ENCODE assay signal across 8 cellular contexts in the genomic region with DNA sequence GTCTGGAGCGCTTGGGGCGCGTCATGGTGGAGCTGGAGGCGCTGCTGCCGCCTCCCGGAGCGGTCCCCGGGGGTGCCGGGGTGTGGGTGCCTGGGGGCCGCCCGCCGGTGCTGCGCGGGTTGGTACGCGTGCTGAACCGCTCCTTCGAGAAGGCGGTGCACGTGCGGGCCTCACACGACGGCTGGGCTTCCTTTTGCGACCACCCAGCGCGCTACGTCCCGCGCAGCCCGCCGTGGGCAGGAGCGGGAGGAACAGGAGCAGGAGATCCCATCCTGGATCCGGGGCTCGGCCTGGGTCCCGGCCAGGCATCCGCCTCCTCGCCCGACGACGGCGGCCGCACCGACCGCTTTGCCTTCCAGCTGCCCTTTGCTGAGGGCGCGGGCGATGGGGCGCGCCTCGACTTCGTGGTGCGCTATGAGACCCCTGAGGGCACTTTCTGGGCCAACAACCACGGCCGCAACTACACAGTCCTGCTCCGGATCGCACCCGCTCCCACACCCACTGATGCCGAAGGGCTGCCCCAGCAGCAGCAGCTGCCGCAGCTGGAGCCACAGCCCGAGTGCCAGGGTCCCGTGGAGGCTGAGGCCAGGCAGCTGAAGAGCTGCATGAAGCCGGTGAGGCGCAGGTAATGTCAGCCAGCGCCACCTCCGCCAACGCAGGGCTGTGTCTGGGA. TPM values are rescaled to one million over a fixed set of nuclear protein-coding genes. Genes with fewer than 3 reads are reported as not detected.
A peak's percentile ranks its signal among the peaks of the same experiment; 100 is the strongest.
DNase-seq lines count a peak whose midpoint lies in the region; ATAC-seq and TF ChIP-seq lines count a peak whose summit lies in the region.

No MANE protein-coding gene starts in this region.

- H3K36me3 ChIP-seq in mammary epithelial cell (ENCODE audit: insufficient read depth, low read length): no peaks in the 10 kb centered on the region
- H3K36me3 ChIP-seq in vagina: no peaks in the 10 kb centered on the region

- H3K9ac ChIP-seq in mammary epithelial cell (ENCODE audit: insufficient read depth, low read length): peak overlapping the region; percentile 32

- TF ChIP-seq POLR2A in vagina (IDR thresholded peaks at IDR 0.05): no peak

- H3K27me3 ChIP-seq in mammary epithelial cell (ENCODE audit: insufficient read depth, low read length) (no peaks in the 10 kb centered on the region), mononuclear cell (ENCODE audit: insufficient read depth, low read length) (no peaks in the 10 kb centered on the region), vagina (no peaks in the 10 kb centered on the region)

- no peak for TF ChIP-seq CTCF in mammary epithelial cell (conservative IDR thresholded peaks at IDR 0.05 in 1 of 2, IDR thresholded peaks at IDR 0.05 in 1 of 2; ENCODE audit: extremely low read depth in 1 of 2, insufficient read depth in 1 of 2, low read depth in 1 of 2, low read length in 2 of 2)
- no peak for TF ChIP-seq CTCF in vagina (IDR thresholded peaks at IDR 0.05)

- CTCF ChIA-PET in mammary epithelial cell (lab: Charles Lee; ENCODE audit: low non-redundant PET): no interaction called here

- H3K4me3 ChIP-seq in mammary epithelial cell (replicated peaks in 1 of 3; ENCODE audit: insufficient read depth in 1 of 3, low read depth in 2 of 3, low read length in 3 of 3) (peak overlapping the region; percentile 39 to 65 (median 58)), mononuclear cell (ENCODE audit: low read length) (peak overlapping the region; percentile 54), vagina (peak overlapping the region; percentile 62 to 73)

- H3K79me2 ChIP-seq in mammary epithelial cell (ENCODE audit: insufficient read depth, low read length): peaks cover 38% of the 10 kb centered on the region

- H3K4me2 ChIP-seq in mammary epithelial cell (ENCODE audit: insufficient read depth, low read depth, low read length): peak overlapping the region; percentile 94

- ATAC-seq in HG03457 (IDR thresholded peaks at IDR 0.05; ENCODE audit: unreplicated experiment) (no peak), GM21717 (IDR thresholded peaks at IDR 0.05; ENCODE audit: unreplicated experiment) (no peak)

- H3K9me3 Mint-ChIP-seq in activated naive CD4-positive, alpha-beta T cell treated with anti-CD3 and anti-CD28 coated beads, Interleukin-2, amount 50 U/mL, for 24 hours: no peaks in the 10 kb centered on the region

- intact Hi-C loops in mammary epithelial cell (cut with micrococcal nuclease): no loop called here
- intact Hi-C loops in vagina (cut with DNase I): no loop called here

- peak overlapping the region; percentile 80 for H3K4me3 Mint-ChIP-seq in activated naive CD4-positive, alpha-beta T cell treated with anti-CD3 and anti-CD28 coated beads, Interleukin-2, amount 50 U/mL, for 24 hours

- no peak for DNase-seq in activated naive CD4-positive, alpha-beta T cell (lab: John Stamatoyannopoulos, UW)
- DNase-seq in mammary epithelial cell (no peak), vagina (ENCODE audit: extremely low spot score in 2 of 2) (no peak), glomerular visceral epithelial cell (ENCODE audit: extremely low spot score) (no peak)

- H3K27ac ChIP-seq in mammary epithelial cell (ENCODE audit: insufficient read depth, low read depth, low read length) (peak overlapping the region; percentile 53), vagina (peak overlapping the region; percentile 85)

- dilution Hi-C loops in mammary epithelial cell (cut with HindIII; ENCODE audit: low sequenced_read_pairs): no loop called here

- WGBS in mammary epithelial cell (ENCODE audit: low coverage, missing lambda C conversion rate): 69% methylated on average over 20 of the region's 66 CpGs

- no peaks in the 10 kb centered on the region for H3K27me3 Mint-ChIP-seq in activated naive CD4-positive, alpha-beta T cell treated with anti-CD3 and anti-CD28 coated beads, Interleukin-2, amount 50 U/mL, for 24 hours

- H2AFZ ChIP-seq in mammary epithelial cell (ENCODE audit: low read depth, low read length): peak overlapping the region; percentile 67

- H3K27ac Mint-ChIP-seq in activated naive CD4-positive, alpha-beta T cell treated with anti-CD3 and anti-CD28 coated beads, Interleukin-2, amount 50 U/mL, for 24 hours: peak overlapping the region; percentile 93

- in situ Hi-C loops in mammary epithelial cell (cut with MboI; ENCODE audit: low sequenced_read_pairs in 2 of 2): no loop called here

- BruUV-seq in mammary epithelial cell (replicated peaks; lab: Mats Ljungman, UMichigan): no TSS peak

- H3K9me3 ChIP-seq in mammary epithelial cell (replicated peaks; ENCODE audit: insufficient read depth, low read length) (no peaks in the 10 kb centered on the region), mononuclear cell (ENCODE audit: low read depth, low read length) (no peaks in the 10 kb centered on the region), vagina (no peaks in the 10 kb centered on the region)

- no peaks in the 10 kb centered on the region for H4K20me1 ChIP-seq in mammary epithelial cell (ENCODE audit: insufficient read depth, low read length)

- peaks cover 12% of the 10 kb centered on the region for H3K4me1 ChIP-seq in mammary epithelial cell (ENCODE audit: insufficient read depth, low read length)
- peaks cover 50% of the 10 kb centered on the region for H3K4me1 ChIP-seq in mononuclear cell (ENCODE audit: insufficient read depth, low read length)
- H3K4me1 ChIP-seq in vagina: peaks cover 23% of the 10 kb centered on the region

- peaks cover 56% of the 10 kb centered on the region for H3K4me1 Mint-ChIP-seq in activated naive CD4-positive, alpha-beta T cell treated with anti-CD3 and anti-CD28 coated beads, Interleukin-2, amount 50 U/mL, for 24 hours

- H3K36me3 Mint-ChIP-seq in activated naive CD4-positive, alpha-beta T cell treated with anti-CD3 and anti-CD28 coated beads, Interleukin-2, amount 50 U/mL, for 24 hours: peaks cover 2% of the 10 kb centered on the region

RNA-seq across cellular contexts. Expression of a gene that starts 0.8 kb away (rescaled TPM):
- total RNA-seq in mammary epithelial cell (1 to 10 TPM; 2.1 to 2.8 TPM), mononuclear cell (3.6 TPM), vagina (18.9 TPM)
- polyA plus RNA-seq in mammary epithelial cell: 0.59 TPM
- polyA minus RNA-seq in mammary epithelial cell: not detected

RNA-seq across cellular contexts. Expression of a gene that starts 5.9 kb away (rescaled TPM):
- total RNA-seq in mammary epithelial cell: under 1 TPM; 0.56 to 0.67 TPM
- polyA plus RNA-seq in mammary epithelial cell: 0.20 TPM
- polyA minus RNA-seq in mammary epithelial cell: not detected
- total RNA-seq in mononuclear cell: 0.94 TPM
- total RNA-seq in vagina: 1.5 TPM

RNA-seq across cellular contexts. Expression of a gene that starts 33.1 kb away (rescaled TPM):
- total RNA-seq in mammary epithelial cell (not detected), mononuclear cell (not detected), vagina (not detected)
- polyA plus RNA-seq in mammary epithelial cell: not detected
- polyA minus RNA-seq in mammary epithelial cell: not detected

RNA-seq across cellular contexts. Expression of a gene that starts 35.1 kb away (rescaled TPM):
- 10 to 100 TPM; 12.7 to 13.1 TPM for total RNA-seq in mammary epithelial cell
- polyA plus RNA-seq in mammary epithelial cell: 12.2 TPM
- 40.4 TPM for polyA minus RNA-seq in mammary epithelial cell
- total RNA-seq in mononuclear cell: 10.1 TPM
- 8.8 TPM for total RNA-seq in vagina

RNA-seq across cellular contexts. Expression of a gene that starts 37.2 kb away (rescaled TPM):
- total RNA-seq in mammary epithelial cell (under 1 TPM in 1 of 2 donors, not detected in 1; under 0.01 TPM), mononuclear cell (0.31 TPM), vagina (0.25 TPM)
- polyA plus RNA-seq in mammary epithelial cell: not detected
- polyA minus RNA-seq in mammary epithelial cell: not detected
